ENCODE assay signal across 8 cellular contexts in the genomic region with DNA sequence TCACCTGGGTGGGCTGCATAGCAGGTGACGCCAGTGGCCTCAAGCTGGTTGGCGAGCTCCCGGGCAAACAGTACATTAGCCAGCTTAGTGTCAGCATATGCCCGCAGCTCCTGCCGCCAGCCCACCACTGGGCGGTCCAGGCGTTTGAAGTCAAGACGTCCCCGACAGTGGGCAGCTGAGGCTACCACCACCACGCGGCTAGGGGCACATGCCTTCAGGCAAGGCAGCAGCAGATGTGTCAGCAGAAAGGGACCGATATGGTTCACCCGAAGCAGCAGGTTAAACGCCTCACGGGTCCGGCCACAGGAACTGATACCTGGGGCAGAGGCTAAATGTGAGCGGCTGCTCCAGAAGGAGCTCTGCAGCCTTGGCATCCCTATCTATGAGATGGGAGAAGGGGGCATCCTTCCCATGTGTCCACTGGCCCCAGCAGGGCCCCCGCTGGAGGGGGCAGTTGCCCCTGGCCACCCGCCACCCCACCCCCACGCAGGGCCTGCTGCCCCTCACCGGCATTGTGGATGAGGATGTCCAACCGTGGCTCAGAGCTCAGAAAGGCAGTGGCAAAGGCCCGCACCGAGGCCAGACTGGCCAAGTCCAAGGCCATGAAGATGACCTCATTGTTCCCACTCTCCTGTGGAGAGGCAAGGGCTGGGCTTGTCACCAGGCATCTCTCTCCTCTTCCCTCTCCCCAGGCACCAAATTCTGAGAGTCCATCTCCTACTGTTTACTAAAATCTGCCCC. TPM values are rescaled to one million over a fixed set of nuclear protein-coding genes. Genes with fewer than 3 reads are reported as not detected.
DNase-seq lines count a peak whose midpoint lies in the region; ATAC-seq and TF ChIP-seq lines count a peak whose summit lies in the region.
"Had no signal": no experiment of that assay in that cellular context is flagged by ENCODE, and none has a peak within 500 bp of the region (broad histone marks: within the 10 kb centered on the region; RNA-seq: fewer than 3 reads in every experiment).

No MANE protein-coding gene starts in this region.

- H3K79me2 ChIP-seq in osteoblast (ENCODE audit: insufficient read depth, low read length) = peaks cover 17% of the 10 kb centered on the region

- peak overlapping the region in 3 of 4 donors; percentile 74 to 92 (median 91) for H3K4me3 Mint-ChIP-seq in IgD-negative memory B cell
- H3K4me3 Mint-ChIP-seq in activated naive CD8-positive, alpha-beta T cell treated with anti-CD3 and anti-CD28 coated beads, Interleukin-2, amount 10 ng/mL, durations not matched to agents 7 days and 5 days = peak overlapping the region; percentile 90

- H3K4me1 ChIP-seq in osteoblast (ENCODE audit: insufficient read depth, low read length) = peaks cover 28% of the 10 kb centered on the region

- peaks cover 21 to 35% (median 27%) of the 10 kb centered on the region in 3 donors for H3K4me1 Mint-ChIP-seq in IgD-negative memory B cell
- H3K4me1 Mint-ChIP-seq in activated naive CD8-positive, alpha-beta T cell treated with anti-CD3 and anti-CD28 coated beads, Interleukin-2, amount 10 ng/mL, durations not matched to agents 7 days and 5 days = peaks cover 44% of the 10 kb centered on the region

- no peaks in the 10 kb centered on the region for H3K9me3 ChIP-seq in osteoblast (ENCODE audit: low read depth, low read length)

- H3K27ac ChIP-seq in osteoblast (ENCODE audit: low read depth, low read length) = no peak overlapping the region

- POLR2A ChIA-PET in activated naive CD8-positive, alpha-beta T cell treated with anti-CD3 and anti-CD28 coated beads, Interleukin-2, amount 10 ng/mL, durations not matched to agents 7 days and 5 days (lab: Charles Lee) = interaction anchor here (1.0 to 3.1 kb wide), 9 partner anchors 8 to 174 kb away, joined by 3 to 21 read pairs (median 10); partner anchors contain the start of genes FAM222B, PHF12 and TLCD1

- no peaks in the 10 kb centered on the region for H3K9me3 Mint-ChIP-seq in IgD-negative memory B cell
- H3K9me3 Mint-ChIP-seq in activated naive CD8-positive, alpha-beta T cell treated with anti-CD3 and anti-CD28 coated beads, Interleukin-2, amount 10 ng/mL, durations not matched to agents 7 days and 5 days = no peaks in the 10 kb centered on the region

- no peak for ATAC-seq in activated naive CD8-positive, alpha-beta T cell treated with anti-CD3 and anti-CD28 coated beads, Interleukin-2, amount 10 ng/mL, durations not matched to agents 7 days and 5 days (ENCODE audit: low read depth)
- no peak for ATAC-seq in HG03469 (IDR thresholded peaks at IDR 0.05; ENCODE audit: unreplicated experiment)

- peak overlapping the region in 2 of 3 donors; percentile 61 to 83 for H3K27ac Mint-ChIP-seq in IgD-negative memory B cell
- peak overlapping the region; percentile 88 for H3K27ac Mint-ChIP-seq in activated naive CD8-positive, alpha-beta T cell treated with anti-CD3 and anti-CD28 coated beads, Interleukin-2, amount 10 ng/mL, durations not matched to agents 7 days and 5 days

- DNase-seq in activated naive CD8-positive, alpha-beta T cell treated with anti-CD3 and anti-CD28 coated beads, Interleukin-2, amount 10 ng/mL, durations not matched to agents 7 days and 5 days = peak; percentile 28
- DNase-seq in osteoblast (ENCODE audit: insufficient read length, low spot score, missing footprints) = peak; percentile 50
- no peak for DNase-seq in NCI-H2107 treated with DMSO at 0.1 percent for 48 hours (lab: John Stamatoyannopoulos, UW; ENCODE audit: unreplicated experiment)
- DNase-seq: activated gamma-delta T cell, NCI-H1048, Right ventricle myocardium superior had no signal

- H2AFZ ChIP-seq in osteoblast (ENCODE audit: low read length) = no peak overlapping the region

- H3K4me3 ChIP-seq in osteoblast (ENCODE audit: insufficient read depth, low read length) = no peak overlapping the region

- no peaks in the 10 kb centered on the region for H3K27me3 ChIP-seq in osteoblast (ENCODE audit: insufficient read depth, low read length)

- peaks cover 10% of the 10 kb centered on the region for H3K36me3 ChIP-seq in osteoblast (ENCODE audit: insufficient read depth, low read length)

- H3K4me2 ChIP-seq in osteoblast (ENCODE audit: insufficient read depth, low read length) = no peak overlapping the region

- TF ChIP-seq CTCF in osteoblast (IDR thresholded peaks at IDR 0.05; ENCODE audit: extremely low read depth, low read depth, low read length) = no peak

- no peaks in the 10 kb centered on the region for H3K27me3 Mint-ChIP-seq in IgD-negative memory B cell
- H3K27me3 Mint-ChIP-seq in activated naive CD8-positive, alpha-beta T cell treated with anti-CD3 and anti-CD28 coated beads, Interleukin-2, amount 10 ng/mL, durations not matched to agents 7 days and 5 days = no peaks in the 10 kb centered on the region

- no peaks in the 10 kb centered on the region for H3K36me3 Mint-ChIP-seq in IgD-negative memory B cell
- peaks cover 23% of the 10 kb centered on the region for H3K36me3 Mint-ChIP-seq in activated naive CD8-positive, alpha-beta T cell treated with anti-CD3 and anti-CD28 coated beads, Interleukin-2, amount 10 ng/mL, durations not matched to agents 7 days and 5 days

- H4K20me1 ChIP-seq in osteoblast (ENCODE audit: insufficient read depth, low read length) = peaks cover 7% of the 10 kb centered on the region

RNA-seq across cellular contexts. Expression of gene DHRS13, which starts 1.7 kb away (rescaled TPM):
- 17.1 TPM for polyA plus RNA-seq in IgD-negative memory B cell
- total RNA-seq in activated naive CD8-positive, alpha-beta T cell treated with anti-CD3 and anti-CD28 coated beads, Interleukin-2, amount 10 ng/mL, durations not matched to agents 7 days and 5 days = 10 to 100 TPM; 31.6 to 32.0 TPM
- total RNA-seq in osteoblast = 4.7 and 6.2 TPM in 2 replicates

RNA-seq across cellular contexts. Expression of gene FLOT2, which starts 3.6 kb away (rescaled TPM):
- polyA plus RNA-seq in IgD-negative memory B cell = 400 TPM
- total RNA-seq in activated naive CD8-positive, alpha-beta T cell treated with anti-CD3 and anti-CD28 coated beads, Interleukin-2, amount 10 ng/mL, durations not matched to agents 7 days and 5 days = 100 to 1,000 TPM; 195 to 216 TPM
- total RNA-seq in osteoblast = 32.1 and 35.1 TPM in 2 replicates

RNA-seq across cellular contexts. Expression of gene ERAL1, which starts 46.3 kb away (rescaled TPM):
- 45.8 TPM for polyA plus RNA-seq in IgD-negative memory B cell
- 10 to 100 TPM; 34.3 to 37.6 TPM for total RNA-seq in activated naive CD8-positive, alpha-beta T cell treated with anti-CD3 and anti-CD28 coated beads, Interleukin-2, amount 10 ng/mL, durations not matched to agents 7 days and 5 days
- 28.9 and 30.4 TPM in 2 replicates for total RNA-seq in osteoblast

RNA-seq across cellular contexts. Expression of gene PHF12, which starts 50.2 kb away (rescaled TPM):
- polyA plus RNA-seq in IgD-negative memory B cell = 11.6 TPM
- 10 to 100 TPM; 98.6 to 99.9 TPM for total RNA-seq in activated naive CD8-positive, alpha-beta T cell treated with anti-CD3 and anti-CD28 coated beads, Interleukin-2, amount 10 ng/mL, durations not matched to agents 7 days and 5 days
- total RNA-seq in osteoblast = 20.3 and 26.8 TPM in 2 replicates

RNA-seq across cellular contexts. Expression of gene FAM222B, which starts 58.6 kb away (rescaled TPM):
- 17.1 TPM for polyA plus RNA-seq in IgD-negative memory B cell
- 10 to 100 TPM; 17.0 to 21.2 TPM for total RNA-seq in activated naive CD8-positive, alpha-beta T cell treated with anti-CD3 and anti-CD28 coated beads, Interleukin-2, amount 10 ng/mL, durations not matched to agents 7 days and 5 days
- 4.4 and 5.1 TPM in 2 replicates for total RNA-seq in osteoblast
